In the genomic region with DNA sequence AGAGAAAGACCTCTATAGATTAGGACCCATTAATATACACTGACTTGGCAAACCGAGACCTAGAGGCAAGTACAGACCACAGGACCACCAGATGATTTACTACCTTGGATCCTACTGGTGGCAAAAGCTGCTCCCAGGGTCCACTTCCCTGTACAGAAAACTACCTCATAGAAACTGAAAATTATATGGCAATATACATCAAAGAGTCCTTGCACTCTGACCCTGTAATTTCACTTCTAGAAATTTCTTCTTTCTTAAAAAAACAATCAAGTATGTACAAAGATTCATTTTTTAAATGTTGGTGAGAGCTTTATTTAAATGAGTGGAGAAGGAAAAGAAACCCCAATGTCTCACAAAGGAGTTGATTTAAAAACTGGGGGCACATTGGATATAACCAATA, we compare ENCODE assay signal across 11 cellular contexts.
"Had no signal": no experiment of that assay in that cellular context is flagged by ENCODE, and none has a peak within 500 bp of the region (broad histone marks: within the 10 kb centered on the region; RNA-seq: fewer than 3 reads in every experiment).

No MANE protein-coding gene starts in this region.

- H3K36me3 ChIP-seq: HAP-1 had no signal

- ATAC-seq: GM23338, HCT116 had no signal

- H2AFZ ChIP-seq: GM23248, GM23338 had no signal

- H3K4me3 ChIP-seq: GM23248, GM23338, HAP-1 had no signal

- H3K4me1 ChIP-seq: HAP-1 had no signal

- H3K27ac ChIP-seq: GM23248 had no signal

- H3K9ac ChIP-seq: GM23248 had no signal

- FAIRE-seq: H1, H54 had no signal

- DNase-seq: GM23248, GOT3, H7, H9, HCEC 1CT, HFFc6 had no signal

- H3K4me1 Mint-ChIP-seq: GM23338, H9 had no signal

- H3K4me3 Mint-ChIP-seq: GM23338, H9, HFFc6 had no signal

- H3K27ac Mint-ChIP-seq: GM23338, H9, HFFc6 had no signal

- H3K4me2 ChIP-seq: GM23338 had no signal
